10 cellular contexts compared by ENCODE assay signal in genomic region chr1:155933591-155934096, GRCh38. TPM values are rescaled to one million over a fixed set of nuclear protein-coding genes. Genes with fewer than 3 reads are reported as not detected.
DNase-seq lines count a peak whose midpoint lies in the region; ATAC-seq and TF ChIP-seq lines count a peak whose summit lies in the region.
"Had no signal": no experiment of that assay in that cellular context is flagged by ENCODE, and none has a peak within 500 bp of the region (broad histone marks: within the 10 kb centered on the region; RNA-seq: fewer than 3 reads in every experiment).

No MANE protein-coding gene starts in this region.

- peaks cover 41% of the 10 kb centered on the region for H3K36me3 Mint-ChIP-seq in effector memory CD8-positive, alpha-beta T cell (ENCODE audit: insufficient read depth)

- no peak overlapping the region for H3K27ac Mint-ChIP-seq in effector memory CD8-positive, alpha-beta T cell
- H3K27ac Mint-ChIP-seq: activated B cell treated with CpG ODN at 0.5 μM for 24 hours, memory B cell had no signal

- no peak for ATAC-seq in right cardiac atrium
- ATAC-seq in effector memory CD8-positive, alpha-beta T cell (replicated peaks): no peak

- H3K9me3 Mint-ChIP-seq in effector memory CD8-positive, alpha-beta T cell: no peaks in the 10 kb centered on the region
- H3K9me3 Mint-ChIP-seq: activated B cell treated with CpG ODN at 0.5 μM for 24 hours, memory B cell had no signal

- H3K9me3 ChIP-seq in right cardiac atrium (ENCODE audit: control insufficient read depth, low read length) (no peaks in the 10 kb centered on the region), smooth muscle cell (replicated peaks; ENCODE audit: low read depth) (no peaks in the 10 kb centered on the region)

- no peaks in the 10 kb centered on the region for H3K27me3 Mint-ChIP-seq in effector memory CD8-positive, alpha-beta T cell
- H3K27me3 Mint-ChIP-seq: activated B cell treated with CpG ODN at 0.5 μM for 24 hours, memory B cell had no signal

- peak overlapping the region; percentile 88 for H3K27ac ChIP-seq in right cardiac atrium (ENCODE audit: low read length)
- H3K27ac ChIP-seq in smooth muscle cell (ENCODE audit: low read depth): peak overlapping the region; percentile 81

- WGBS in right cardiac atrium: 4% methylated on average over 10 of the region's 10 CpGs
- 7% methylated on average over 10 of the region's 10 CpGs for WGBS in smooth muscle cell (ENCODE audit: low lambda C conversion rate)

- H3K79me2 ChIP-seq in smooth muscle cell (ENCODE audit: low read depth): peaks cover 55% of the 10 kb centered on the region

- no peak overlapping the region for H2AFZ ChIP-seq in smooth muscle cell (ENCODE audit: low read depth)

- no peak overlapping the region for H3K4me3 Mint-ChIP-seq in effector memory CD8-positive, alpha-beta T cell
- H3K4me3 Mint-ChIP-seq: activated B cell treated with CpG ODN at 0.5 μM for 24 hours, memory B cell had no signal

- peak overlapping the region; percentile 99 for H3K4me2 ChIP-seq in smooth muscle cell

- peaks cover 9% of the 10 kb centered on the region for H3F3A ChIP-seq in smooth muscle cell (ENCODE audit: low read depth)

- no peaks in the 10 kb centered on the region for H3K4me1 ChIP-seq in right cardiac atrium (ENCODE audit: control insufficient read depth, insufficient read depth, low read length)
- peaks cover 30% of the 10 kb centered on the region for H3K4me1 ChIP-seq in smooth muscle cell (ENCODE audit: low read depth)

- H4K20me1 ChIP-seq in smooth muscle cell (ENCODE audit: low read depth): peaks cover 50% of the 10 kb centered on the region

- peak overlapping the region; percentile 96 for H3K9ac ChIP-seq in smooth muscle cell (ENCODE audit: low read depth)

- intact Hi-C loops in right cardiac atrium (cut with DNase I): no loop called here

- H3K4me3 ChIP-seq in right cardiac atrium (ENCODE audit: low read length): peak overlapping the region; percentile 67
- H3K4me3 ChIP-seq in smooth muscle cell: peak overlapping the region; percentile 86

- peaks cover 6 to 36% of the 10 kb centered on the region in 2 donors for H3K4me1 Mint-ChIP-seq in effector memory CD8-positive, alpha-beta T cell (ENCODE audit: low read depth in 2 of 2)

- no peak for TF ChIP-seq CTCF in smooth muscle cell (IDR thresholded peaks at IDR 0.05; ENCODE audit: borderline replicate concordance, insufficient read depth, poor library complexity, severe bottlenecking)

- peak; percentile 35 for DNase-seq in DMS53 (lab: John Stamatoyannopoulos, UW)
- DNase-seq in DMS53 treated with DMSO at 0.1 percent for 48 hours (lab: John Stamatoyannopoulos, UW; ENCODE audit: unreplicated experiment): no peak
- DNase-seq in RKO (ENCODE audit: low spot score): peak; percentile 43
- peak in 1 of 3 donors; percentile 56 for DNase-seq in right cardiac atrium
- no peak for DNase-seq in smooth muscle cell (lab: John Stamatoyannopoulos, UW; ENCODE audit: unreplicated experiment)
- DNase-seq in effector memory CD8-positive, alpha-beta T cell: no peak
- no peak for DNase-seq in H4 (ENCODE audit: low spot score)
- no peak for DNase-seq in AML-193 (lab: John Stamatoyannopoulos, UW)

- no peaks in the 10 kb centered on the region for H3K36me3 ChIP-seq in smooth muscle cell (ENCODE audit: low read depth)

- H3K27me3 ChIP-seq in right cardiac atrium (ENCODE audit: control insufficient read depth, insufficient read depth) (no peaks in the 10 kb centered on the region), smooth muscle cell (ENCODE audit: low read depth) (no peaks in the 10 kb centered on the region)

RNA-seq across cellular contexts. Expression of gene KHDC4, which starts 0.6 kb away (rescaled TPM):
- 10 to 100 TPM; 24.0 to 29.3 (median 28.8) TPM for total RNA-seq in right cardiac atrium
- 20.0 TPM for polyA plus RNA-seq in right cardiac atrium
- 35.6 and 41.7 TPM in 2 replicates for total RNA-seq in smooth muscle cell
- 14.9 and 18.3 TPM in 2 replicates for polyA plus RNA-seq in smooth muscle cell
- total RNA-seq in H4 (2014; rRNA removed; shearing (Covaris generic)): 14.9 and 22.3 TPM in 2 replicates

RNA-seq across cellular contexts. Expression of gene RXFP4, which starts 7.8 kb away (rescaled TPM):
- total RNA-seq in right cardiac atrium: not detected
- not detected for polyA plus RNA-seq in right cardiac atrium
- total RNA-seq in smooth muscle cell: not detected in 2 replicates
- 0.66 and 1.5 TPM in 2 replicates for polyA plus RNA-seq in smooth muscle cell
- not detected in 2 replicates for total RNA-seq in H4 (2014; rRNA removed; shearing (Covaris generic))
- total RNA-seq: activated B cell treated with CpG ODN at 0.5 μM for 24 hours had no signal

RNA-seq across cellular contexts. Expression of gene RIT1, which starts 22.5 kb away (rescaled TPM):
- total RNA-seq in right cardiac atrium (10 to 100 TPM; 21.6 to 26.2 (median 22.5) TPM), smooth muscle cell (59.6 and 65.3 TPM in 2 replicates)
- polyA plus RNA-seq in right cardiac atrium (9.4 TPM), smooth muscle cell (63.6 and 64.4 TPM in 2 replicates)
- total RNA-seq in H4 (2014; rRNA removed; shearing (Covaris generic)): 45.8 and 46.5 TPM in 2 replicates

RNA-seq across cellular contexts. Expression of gene ARHGEF2, which starts 44.7 kb away (rescaled TPM):
- 10 to 100 TPM; 56.6 to 75.7 (median 66.7) TPM for total RNA-seq in right cardiac atrium
- polyA plus RNA-seq in right cardiac atrium: 34.9 TPM
- total RNA-seq in smooth muscle cell: 30.2 and 58.0 TPM in 2 replicates
- 21.0 and 24.2 TPM in 2 replicates for polyA plus RNA-seq in smooth muscle cell
- 57.1 and 64.2 TPM in 2 replicates for total RNA-seq in H4 (2014; rRNA removed; shearing (Covaris generic))

Comparison
In these comparisons a context has a peak if more than half of its experiments do, and no peak if none do; other contexts are left out.
1. DNase-seq: peak in DMS53 (single experiment) and RKO (single experiment); none in DMS53 treated with DMSO at 0.1 percent for 48 hours (single experiment), smooth muscle cell (single experiment), effector memory CD8-positive, alpha-beta T cell (0 of 3), H4 (single experiment) and AML-193 (0 of 2).